9 cellular contexts compared by ENCODE assay signal in genomic region chr2:71700880-71701397, GRCh38.
A peak's percentile ranks its signal among the peaks of the same experiment; 100 is the strongest.
DNase-seq lines count a peak whose midpoint lies in the region; ATAC-seq and TF ChIP-seq lines count a peak whose summit lies in the region.
"Had no signal": no experiment of that assay in that cellular context is flagged by ENCODE, and none has a peak within 500 bp of the region (broad histone marks: within the 10 kb centered on the region; RNA-seq: fewer than 3 reads in every experiment).

No MANE protein-coding gene starts in this region.

- peak overlapping the region; percentile 47 for H3K9ac ChIP-seq in adipocyte (ENCODE audit: low read length)
- H3K9ac ChIP-seq in neural progenitor cell, result no peak overlapping the region

- intact Hi-C loops in Right ventricle myocardium inferior (cut with DNase I) (loop anchor here (5.0 kb wide), 2 partner anchors 84 to 96 kb away; no protein-coding TSS in a partner anchor), upper lobe of right lung (cut with DNase I) (no loop called here)

- no peaks in the 10 kb centered on the region for H3K36me3 Mint-ChIP-seq in neural progenitor cell

- peak overlapping the region; percentile 37 for H3K27ac Mint-ChIP-seq in neural progenitor cell

- H3K9me3 ChIP-seq in adipocyte (ENCODE audit: control insufficient read depth, low read length) (no peaks in the 10 kb centered on the region), neural progenitor cell (ENCODE audit: low read depth) (no peaks in the 10 kb centered on the region), upper lobe of right lung (no peaks in the 10 kb centered on the region)

- H3F3A ChIP-seq in neural progenitor cell (ENCODE audit: low read depth), result no peaks in the 10 kb centered on the region

- H3K36me3 ChIP-seq in adipocyte (ENCODE audit: control insufficient read depth, insufficient read depth, low read length, severe bottlenecking) (no peaks in the 10 kb centered on the region), neural progenitor cell (no peaks in the 10 kb centered on the region), upper lobe of right lung (no peaks in the 10 kb centered on the region)

- H3K27me3 ChIP-seq in adipocyte (replicated peaks; ENCODE audit: control insufficient read depth, insufficient read depth, low read length) (no peaks in the 10 kb centered on the region), neural progenitor cell (no peaks in the 10 kb centered on the region), upper lobe of right lung (no peaks in the 10 kb centered on the region)

- no peaks in the 10 kb centered on the region for H3K79me2 ChIP-seq in neural progenitor cell (ENCODE audit: low read depth)

- H3K27ac ChIP-seq in neural progenitor cell (no peak overlapping the region), upper lobe of right lung (no peak overlapping the region)

- no peak for DNase-seq in adipocyte (ENCODE audit: low read depth)
- DNase-seq in Right ventricle myocardium inferior (ENCODE audit: missing footprints), result peak; percentile 89
- peak; percentile 61 for DNase-seq in neural progenitor cell (ENCODE audit: low spot score)
- peak; percentile 49 for DNase-seq in upper lobe of right lung
- DNase-seq in HuH-7.5 (ENCODE audit: low spot score), result no peak
- DNase-seq: DND-41 had no signal

- peaks cover 26% of the 10 kb centered on the region for H3K4me1 ChIP-seq in adipocyte (ENCODE audit: control insufficient read depth, insufficient read depth, low read length)
- H3K4me1 ChIP-seq in neural progenitor cell, result peaks cover 13% of the 10 kb centered on the region
- no peaks in the 10 kb centered on the region for H3K4me1 ChIP-seq in upper lobe of right lung

- H4K20me1 ChIP-seq in neural progenitor cell (ENCODE audit: low read depth), result no peaks in the 10 kb centered on the region

- H3K4me3 Mint-ChIP-seq in neural progenitor cell, result no peak overlapping the region

- TF ChIP-seq CTCF in neural progenitor cell (IDR thresholded peaks at IDR 0.05) (no peak), upper lobe of right lung (IDR thresholded peaks at IDR 0.05) (no peak)

- peaks cover 12% of the 10 kb centered on the region for H3K27me3 Mint-ChIP-seq in neural progenitor cell (ENCODE audit: insufficient read depth, low read depth)

- peak; percentile 90 for ATAC-seq in Right ventricle myocardium inferior
- no peak for ATAC-seq in upper lobe of right lung
- ATAC-seq in HG03565 (IDR thresholded peaks at IDR 0.05; ENCODE audit: unreplicated experiment), result no peak
- no peak for ATAC-seq in GM19328 (IDR thresholded peaks at IDR 0.05; ENCODE audit: unreplicated experiment)
- ATAC-seq: SK-N-SH treated with all-trans-retinoic acid at 6 μM for 48 hours had no signal

- H3K4me2 ChIP-seq in neural progenitor cell, result peak overlapping the region; percentile 27

- no peak overlapping the region for H3K4me3 ChIP-seq in adipocyte (ENCODE audit: low read length)
- H3K4me3 ChIP-seq in neural progenitor cell, result no peak overlapping the region
- no peak overlapping the region for H3K4me3 ChIP-seq in upper lobe of right lung

- H3K4me1 Mint-ChIP-seq in neural progenitor cell, result peaks cover 32% of the 10 kb centered on the region

- H3K9me3 Mint-ChIP-seq in neural progenitor cell, result peaks cover 10% of the 10 kb centered on the region

- no peak overlapping the region for H2AFZ ChIP-seq in neural progenitor cell (replicated peaks)

Comparison
In these comparisons a context has a peak if more than half of its experiments do, and no peak if none do; other contexts are left out.
1. DNase-seq: peak in Right ventricle myocardium inferior (single experiment), neural progenitor cell (single experiment) and upper lobe of right lung (single experiment); none in adipocyte (single experiment) and HuH-7.5 (single experiment).